17 cellular contexts compared by ENCODE assay signal in genomic region chr1:84370831-84371394, GRCh38. TPM values are rescaled to one million over a fixed set of nuclear protein-coding genes. Genes with fewer than 3 reads are reported as not detected.
DNase-seq lines count a peak whose midpoint lies in the region; ATAC-seq and TF ChIP-seq lines count a peak whose summit lies in the region.
"Had no signal": no experiment of that assay in that cellular context is flagged by ENCODE, and none has a peak within 500 bp of the region (broad histone marks: within the 10 kb centered on the region; RNA-seq: fewer than 3 reads in every experiment).

No MANE protein-coding gene starts in this region.

- peaks cover under 1 to 13% of the 10 kb centered on the region in 2 donors for H3K4me1 ChIP-seq in lung (ENCODE audit: control insufficient read depth in 2 of 2, insufficient read depth in 2 of 2, low read length in 2 of 2)
- H3K4me1 ChIP-seq in right lobe of liver = no peaks in the 10 kb centered on the region
- H3K4me1 ChIP-seq: neural progenitor cell had no signal

- TF ChIP-seq CTCF in lung (IDR thresholded peaks at IDR 0.05; ENCODE audit: control extremely low read depth, extremely low read depth) (no peak), right lobe of liver (IDR thresholded peaks at IDR 0.05) (no peak)

- TF ChIP-seq POLR2A in right lobe of liver (IDR thresholded peaks at IDR 0.05) = no peak

- DNase-seq in DMS79 treated with DMSO at 0.1 percent for 48 hours (lab: John Stamatoyannopoulos, UW) = peak; percentile 58
- peak; percentile 80 for DNase-seq in NCI-H187 treated with DMSO at 0.1 percent for 48 hours (lab: John Stamatoyannopoulos, UW)
- DNase-seq in astrocyte of the hippocampus (ENCODE audit: low read depth, low spot score) = peak; percentile 79
- peak; percentile 38 for DNase-seq in lung (ENCODE audit: low spot score)
- no peak for DNase-seq in iPS-NIHi7 (ENCODE audit: extremely low spot score)
- DNase-seq in right lobe of liver = no peak
- DNase-seq in NOMO-1 treated with DMSO at 0.1 percent for 48 hours (lab: John Stamatoyannopoulos, UW; ENCODE audit: unreplicated experiment) = no peak
- DNase-seq: activated CD4-positive, CD25-positive, alpha-beta regulatory T cell treated with anti-CD3 and anti-CD28 coated beads, Interleukin-2, amount 50 U/mL, for 72 hours; activated T-cell treated with anti-CD3 and anti-CD28 coated beads for 4 hours; CD4-positive, CD25-positive, alpha-beta regulatory T cell; effector memory CD8-positive, alpha-beta T cell; head of caudate nucleus; left ventricle myocardium inferior; NCI-H146 had no signal

- no peak overlapping the region for H3K4me3 ChIP-seq in lung
- no peak overlapping the region for H3K4me3 ChIP-seq in right lobe of liver
- H3K4me3 ChIP-seq: left ventricle myocardium inferior, neural progenitor cell, skin epidermis had no signal

- H3K27ac ChIP-seq in lung (ENCODE audit: low read depth in 1 of 2, low read length in 1 of 2) (no peak overlapping the region), right lobe of liver (no peak overlapping the region)
- H3K27ac ChIP-seq: left ventricle myocardium inferior, neural progenitor cell, skin epidermis had no signal

- WGBS in lung, 2 donors = 74 to 84% methylated on average over 4 of the region's 4 CpGs
- 96% methylated on average over 3 of the region's 4 CpGs for WGBS in right lobe of liver (ENCODE audit: insufficient coverage, low coverage, low lambda C conversion rate, missing lambda C conversion rate)

- ATAC-seq in lung (ENCODE audit: insufficient read depth, low FRiP score) (no peak), right lobe of liver (no peak), HG03565 (IDR thresholded peaks at IDR 0.05; ENCODE audit: unreplicated experiment) (no peak)
- ATAC-seq: effector memory CD8-positive, alpha-beta T cell had no signal

- intact Hi-C loops in right lobe of liver (cut with DNase I) = no loop called here

- no peaks in the 10 kb centered on the region for H3K9me3 ChIP-seq in lung (ENCODE audit: control insufficient read depth in 2 of 2, insufficient read depth in 1 of 2, low read length in 1 of 2)
- H3K9me3 ChIP-seq in right lobe of liver = no peaks in the 10 kb centered on the region
- H3K9me3 ChIP-seq: left ventricle myocardium inferior had no signal

- H3K36me3 ChIP-seq in lung (ENCODE audit: control insufficient read depth in 2 of 2, insufficient read depth in 2 of 2, low read length in 2 of 2) (no peaks in the 10 kb centered on the region), right lobe of liver (no peaks in the 10 kb centered on the region)
- H3K36me3 ChIP-seq: left ventricle myocardium inferior, neural progenitor cell had no signal

- H3K27me3 ChIP-seq in lung (ENCODE audit: control insufficient read depth, insufficient read depth) (no peaks in the 10 kb centered on the region), right lobe of liver (no peaks in the 10 kb centered on the region)
- H3K27me3 ChIP-seq: neural progenitor cell had no signal

RNA-seq across cellular contexts. Expression of gene DNASE2B, which starts 27.4 kb away (rescaled TPM):
- total RNA-seq in lung (1 to 10 TPM in 1 of 2 donors, not detected in 1; 1.3 TPM), right lobe of liver (under 1 TPM in 3 of 6 experiments, not detected in 3; 0.17 to 0.25 (median 0.25) TPM)
- polyA plus RNA-seq in lung = 1 to 10 TPM in 1 of 2 donors, under 1 TPM in 1; 0.29 to 4.9 TPM
- total RNA-seq: CD4-positive, CD25-positive, alpha-beta regulatory T cell; left ventricle myocardium inferior had no signal
- polyA plus RNA-seq: CD4-positive, CD25-positive, alpha-beta regulatory T cell had no signal

Comparison
In these comparisons a context has a peak if more than half of its experiments do, and no peak if none do; other contexts are left out.
1. DNase-seq: peak in DMS79 treated with DMSO at 0.1 percent for 48 hours (single experiment), NCI-H187 treated with DMSO at 0.1 percent for 48 hours (single experiment), astrocyte of the hippocampus (single experiment) and lung (single experiment); none in iPS-NIHi7 (single experiment), right lobe of liver (0 of 3) and NOMO-1 treated with DMSO at 0.1 percent for 48 hours (single experiment).